Comparison of ENCODE assay signal across 10 cellular contexts in the genomic region with DNA sequence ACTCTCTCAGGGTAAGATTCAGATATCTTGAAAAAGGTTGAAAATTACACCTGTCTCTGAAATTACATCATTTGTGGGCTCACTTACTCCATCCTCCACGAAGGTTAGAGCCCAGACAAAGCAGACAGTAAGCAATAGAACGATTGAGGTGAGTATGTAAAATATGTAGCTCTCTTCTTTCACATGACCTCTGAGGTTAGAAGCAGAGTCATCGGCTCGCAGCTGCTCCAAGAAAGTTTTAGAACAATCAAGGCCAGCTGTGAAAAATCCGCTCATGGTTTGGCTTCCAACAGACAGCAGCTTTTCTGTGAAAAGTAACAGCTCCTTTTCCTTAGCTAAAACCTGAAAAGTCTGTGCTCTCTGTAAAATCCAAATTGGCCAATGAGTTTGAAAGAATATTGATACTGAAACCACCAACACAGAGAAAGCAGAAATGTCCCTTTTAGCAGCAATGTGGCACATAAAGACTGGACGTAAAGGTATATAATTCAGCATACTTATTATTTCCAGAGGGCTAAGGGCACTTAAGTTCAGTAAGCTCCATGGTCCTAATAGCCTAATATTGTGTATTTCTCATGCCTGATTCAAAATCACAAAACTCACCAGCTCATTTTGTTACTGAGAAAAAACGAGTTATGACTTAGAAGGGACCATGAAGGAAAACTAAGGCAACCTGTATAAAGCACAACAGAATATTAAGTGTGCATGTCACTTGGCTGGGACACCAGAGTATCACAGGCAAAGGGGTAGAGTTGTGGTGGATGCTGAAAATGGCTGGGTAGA.
DNase-seq lines count a peak whose midpoint lies in the region; ATAC-seq and TF ChIP-seq lines count a peak whose summit lies in the region.
"Had no signal": no experiment of that assay in that cellular context is flagged by ENCODE, and none has a peak within 500 bp of the region (broad histone marks: within the 10 kb centered on the region; RNA-seq: fewer than 3 reads in every experiment).

No MANE protein-coding gene starts in this region.

- no peak for TF ChIP-seq CTCF in fibroblast of pulmonary artery (IDR thresholded peaks at IDR 0.05; ENCODE audit: low read length, missing control alignments)

- H3K4me3 ChIP-seq in GM08714 (ENCODE audit: low read length) (peak overlapping the region; percentile 58), fibroblast of pulmonary artery (replicated peaks; ENCODE audit: low read depth, low read length) (no peak overlapping the region)
- H3K4me3 ChIP-seq: body of pancreas had no signal

- DNase-seq in fibroblast of pulmonary artery (ENCODE audit: low read depth) (peak; percentile 39), posterior cingulate gyrus (no peak), posterior vena cava (ENCODE audit: low spot score) (no peak), NCI-H1105 (lab: John Stamatoyannopoulos, UW) (no peak), left ventricle myocardium superior (no peak)
- DNase-seq: body of pancreas, DMS79 treated with DMSO at 0.1 percent for 48 hours had no signal

- intact Hi-C loops in posterior cingulate gyrus (cut with DNase I) (no loop called here), posterior vena cava (cut with DNase I) (no loop called here), left ventricle myocardium superior (cut with micrococcal nuclease) (loop anchor here (2.0 kb wide), 1 partner anchor 555 kb away; no protein-coding TSS in a partner anchor)

- ATAC-seq in GM21360 (IDR thresholded peaks at IDR 0.05; ENCODE audit: unreplicated experiment): peak; percentile 28
- peak; percentile 35 for ATAC-seq in HG03432 (IDR thresholded peaks at IDR 0.05; ENCODE audit: unreplicated experiment)
- no peak for ATAC-seq in left ventricle myocardium superior
- ATAC-seq: body of pancreas had no signal
